1 cellular context compared by ENCODE assay signal in the genomic region with DNA sequence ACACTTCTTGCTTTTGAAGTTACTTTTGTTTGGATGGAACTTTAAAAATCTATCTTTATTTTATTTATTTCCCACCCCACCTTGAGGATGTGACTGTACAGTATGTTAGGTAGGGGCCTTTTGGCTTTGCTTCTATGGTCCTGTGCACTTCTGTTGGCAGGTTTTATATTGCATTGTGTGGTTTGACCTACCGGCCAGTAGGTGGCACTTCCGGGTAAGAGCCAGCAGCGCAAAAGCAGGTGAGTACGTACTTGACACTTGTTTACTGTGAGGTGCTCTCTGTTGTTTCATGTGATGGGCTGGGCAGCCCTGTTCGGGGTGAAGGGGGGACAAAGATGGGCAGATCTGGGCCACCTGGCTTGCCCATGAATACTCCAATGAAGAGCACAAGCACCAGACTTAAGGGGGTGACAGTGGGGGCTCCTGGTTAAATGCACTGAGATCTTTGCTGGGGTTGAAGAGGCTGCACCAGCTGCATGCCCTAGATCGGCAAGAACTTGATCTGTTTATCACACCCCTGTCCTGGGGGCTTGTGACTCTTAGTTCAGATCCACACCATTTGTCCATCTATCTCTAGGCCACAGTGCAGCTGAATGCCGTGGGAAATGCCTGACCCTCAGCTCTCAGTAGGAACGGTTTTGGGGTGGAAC.
TF ChIP-seq lines count a peak whose summit lies in the region.

No MANE protein-coding gene starts in this region.

TF ChIP-seq in liver, 16 proteins besides CTCF, POLR2A, EP300 and RAD21 (continued from another document):
- no peak for TF ChIP-seq SP1 (IDR thresholded peaks at IDR 0.05)
